In the genomic region with DNA sequence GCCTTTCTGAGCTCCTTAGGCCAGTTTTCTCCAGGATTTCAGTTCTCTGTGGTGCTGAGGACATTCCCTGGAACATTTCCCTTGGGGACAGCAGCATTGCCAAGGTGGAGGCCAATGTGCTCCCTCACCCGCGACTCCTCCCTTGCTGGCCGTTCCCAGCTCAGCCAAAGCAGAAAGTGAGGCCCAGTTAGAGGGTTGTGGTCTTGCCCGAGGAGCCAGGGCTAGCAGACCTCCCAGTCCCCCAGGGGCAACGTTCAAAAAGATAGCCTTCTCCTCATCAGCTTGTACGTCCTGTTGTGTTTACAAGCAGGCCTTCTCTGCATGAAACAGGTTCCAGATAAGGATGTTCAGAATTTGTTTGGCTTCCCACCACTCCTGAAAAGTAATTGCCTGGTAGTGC, we compare ENCODE assay signal across 9 cellular contexts.
DNase-seq lines count a peak whose midpoint lies in the region; ATAC-seq and TF ChIP-seq lines count a peak whose summit lies in the region.
"Had no signal": no experiment of that assay in that cellular context is flagged by ENCODE, and none has a peak within 500 bp of the region (broad histone marks: within the 10 kb centered on the region; RNA-seq: fewer than 3 reads in every experiment).

No MANE protein-coding gene starts in this region.

- H3K4me3 Mint-ChIP-seq in WTC11, result no peak overlapping the region
- no peak overlapping the region for H3K4me3 Mint-ChIP-seq in CD8-positive, alpha-beta T cell

- peak; percentile 20 for ATAC-seq in WTC11
- ATAC-seq in CD8-positive, alpha-beta T cell, result no peak

- POLR2A ChIA-PET in WTC11 (lab: Charles Lee), result no interaction called here
- POLR2A ChIA-PET in CD8-positive, alpha-beta T cell (lab: Charles Lee), result no interaction called here

- H3K4me3 ChIP-seq in CD8-positive, alpha-beta T cell (ENCODE audit: low read depth, low read length), result no peak overlapping the region

- H3K27me3 ChIP-seq in CD8-positive, alpha-beta T cell (ENCODE audit: insufficient read depth, low read length), result no peaks in the 10 kb centered on the region

- DNase-seq in H4 (ENCODE audit: low spot score), result peak; percentile 20
- DNase-seq in WTC11 (ENCODE audit: low spot score), result no peak
- DNase-seq in iris pigment epithelial cell (ENCODE audit: low read depth), result peak; percentile 28
- peak in 8 of 49 donors; percentile 16 to 38 (median 24) for DNase-seq in substantia nigra (lab: John Stamatoyannopoulos, UW)
- no peak for DNase-seq in 8988T
- DNase-seq in CD8-positive, alpha-beta T cell, result no peak
- DNase-seq in hepatic stellate cell (ENCODE audit: low spot score), result no peak
- DNase-seq in activated CD8-positive, alpha-beta memory T cell treated with anti-CD3 and anti-CD28 coated beads for 24 hours, result no peak
- DNase-seq: DND-41 had no signal

- H3K4me1 ChIP-seq in CD8-positive, alpha-beta T cell (ENCODE audit: insufficient read depth, low read length), result no peaks in the 10 kb centered on the region

- no peaks in the 10 kb centered on the region for H3K9me3 Mint-ChIP-seq in WTC11
- no peaks in the 10 kb centered on the region for H3K9me3 Mint-ChIP-seq in CD8-positive, alpha-beta T cell

- TF ChIP-seq CTCF in WTC11 (IDR thresholded peaks at IDR 0.05), result no peak
- no peak for TF ChIP-seq CTCF in CD8-positive, alpha-beta T cell (IDR thresholded peaks at IDR 0.05)

- CTCF ChIA-PET in WTC11 (lab: Charles Lee), result interaction anchor here (0.8 to 1.5 kb wide), 2 partner anchors 87 to 151 kb away, joined by 3 read pairs; no protein-coding TSS in a partner anchor
- CTCF ChIA-PET in CD8-positive, alpha-beta T cell (lab: Charles Lee), result no interaction called here

- peak overlapping the region; percentile 65 for H3K27ac ChIP-seq in substantia nigra (ENCODE audit: low read depth, low read length, poor library complexity, severe bottlenecking)
- H3K27ac ChIP-seq in CD8-positive, alpha-beta T cell (ENCODE audit: low read depth, low read length), result no peak overlapping the region

- intact Hi-C loops in CD8-positive, alpha-beta T cell (cut with DNase I, micrococcal nuclease), result no loop called here

- no peaks in the 10 kb centered on the region for H3K36me3 Mint-ChIP-seq in WTC11
- H3K36me3 Mint-ChIP-seq in CD8-positive, alpha-beta T cell, result no peaks in the 10 kb centered on the region

- no peak overlapping the region for H3K27ac Mint-ChIP-seq in WTC11
- H3K27ac Mint-ChIP-seq in CD8-positive, alpha-beta T cell, result no peak overlapping the region

- H3K36me3 ChIP-seq in CD8-positive, alpha-beta T cell (ENCODE audit: insufficient read depth, low read length), result no peaks in the 10 kb centered on the region

- H3K4me1 Mint-ChIP-seq in WTC11, result peaks cover 16% of the 10 kb centered on the region
- no peaks in the 10 kb centered on the region for H3K4me1 Mint-ChIP-seq in CD8-positive, alpha-beta T cell (ENCODE audit: low read depth)

- H3K9me3 ChIP-seq in CD8-positive, alpha-beta T cell (ENCODE audit: low read length), result no peaks in the 10 kb centered on the region

- H3K27me3 Mint-ChIP-seq in WTC11 (ENCODE audit: low read depth), result peaks cover 18% of the 10 kb centered on the region
- no peaks in the 10 kb centered on the region for H3K27me3 Mint-ChIP-seq in CD8-positive, alpha-beta T cell (ENCODE audit: low read depth)

TF ChIP-seq in WTC11, 78 proteins besides CTCF, POLR2A, EP300 and RAD21:
- TF ChIP-seq, protein P1, sequence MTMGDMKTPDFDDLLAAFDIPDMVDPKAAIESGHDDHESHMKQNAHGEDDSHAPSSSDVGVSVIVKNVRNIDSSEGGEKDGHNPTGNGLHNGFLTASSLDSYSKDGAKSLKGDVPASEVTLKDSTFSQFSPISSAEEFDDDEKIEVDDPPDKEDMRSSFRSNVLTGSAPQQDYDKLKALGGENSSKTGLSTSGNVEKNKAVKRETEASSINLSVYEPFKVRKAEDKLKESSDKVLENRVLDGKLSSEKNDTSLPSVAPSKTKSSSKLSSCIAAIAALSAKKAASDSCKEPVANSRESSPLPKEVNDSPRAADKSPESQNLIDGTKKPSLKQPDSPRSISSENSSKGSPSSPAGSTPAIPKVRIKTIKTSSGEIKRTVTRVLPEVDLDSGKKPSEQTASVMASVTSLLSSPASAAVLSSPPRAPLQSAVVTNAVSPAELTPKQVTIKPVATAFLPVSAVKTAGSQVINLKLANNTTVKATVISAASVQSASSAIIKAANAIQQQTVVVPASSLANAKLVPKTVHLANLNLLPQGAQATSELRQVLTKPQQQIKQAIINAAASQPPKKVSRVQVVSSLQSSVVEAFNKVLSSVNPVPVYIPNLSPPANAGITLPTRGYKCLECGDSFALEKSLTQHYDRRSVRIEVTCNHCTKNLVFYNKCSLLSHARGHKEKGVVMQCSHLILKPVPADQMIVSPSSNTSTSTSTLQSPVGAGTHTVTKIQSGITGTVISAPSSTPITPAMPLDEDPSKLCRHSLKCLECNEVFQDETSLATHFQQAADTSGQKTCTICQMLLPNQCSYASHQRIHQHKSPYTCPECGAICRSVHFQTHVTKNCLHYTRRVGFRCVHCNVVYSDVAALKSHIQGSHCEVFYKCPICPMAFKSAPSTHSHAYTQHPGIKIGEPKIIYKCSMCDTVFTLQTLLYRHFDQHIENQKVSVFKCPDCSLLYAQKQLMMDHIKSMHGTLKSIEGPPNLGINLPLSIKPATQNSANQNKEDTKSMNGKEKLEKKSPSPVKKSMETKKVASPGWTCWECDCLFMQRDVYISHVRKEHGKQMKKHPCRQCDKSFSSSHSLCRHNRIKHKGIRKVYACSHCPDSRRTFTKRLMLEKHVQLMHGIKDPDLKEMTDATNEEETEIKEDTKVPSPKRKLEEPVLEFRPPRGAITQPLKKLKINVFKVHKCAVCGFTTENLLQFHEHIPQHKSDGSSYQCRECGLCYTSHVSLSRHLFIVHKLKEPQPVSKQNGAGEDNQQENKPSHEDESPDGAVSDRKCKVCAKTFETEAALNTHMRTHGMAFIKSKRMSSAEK (CRISPR knock-in tag; IDR thresholded peaks at IDR 0.05; ENCODE audit: borderline replicate concordance), result no peak
- no peak for TF ChIP-seq ZNF423 (CRISPR knock-in tag; IDR thresholded peaks at IDR 0.05)
- TF ChIP-seq, protein P2, sequence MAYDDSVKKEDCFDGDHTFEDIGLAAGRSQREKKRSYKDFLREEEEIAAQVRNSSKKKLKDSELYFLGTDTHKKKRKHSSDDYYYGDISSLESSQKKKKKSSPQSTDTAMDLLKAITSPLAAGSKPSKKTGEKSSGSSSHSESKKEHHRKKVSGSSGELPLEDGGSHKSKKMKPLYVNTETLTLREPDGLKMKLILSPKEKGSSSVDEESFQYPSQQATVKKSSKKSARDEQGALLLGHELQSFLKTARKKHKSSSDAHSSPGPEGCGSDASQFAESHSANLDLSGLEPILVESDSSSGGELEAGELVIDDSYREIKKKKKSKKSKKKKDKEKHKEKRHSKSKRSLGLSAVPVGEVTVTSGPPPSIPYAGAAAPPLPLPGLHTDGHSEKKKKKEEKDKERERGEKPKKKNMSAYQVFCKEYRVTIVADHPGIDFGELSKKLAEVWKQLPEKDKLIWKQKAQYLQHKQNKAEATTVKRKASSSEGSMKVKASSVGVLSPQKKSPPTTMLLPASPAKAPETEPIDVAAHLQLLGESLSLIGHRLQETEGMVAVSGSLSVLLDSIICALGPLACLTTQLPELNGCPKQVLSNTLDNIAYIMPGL (CRISPR knock-in tag; IDR thresholded peaks at IDR 0.05), result no peak
- TF ChIP-seq NFE2L1 (CRISPR knock-in tag; IDR thresholded peaks at IDR 0.05), result no peak
- TF ChIP-seq, protein P3, sequence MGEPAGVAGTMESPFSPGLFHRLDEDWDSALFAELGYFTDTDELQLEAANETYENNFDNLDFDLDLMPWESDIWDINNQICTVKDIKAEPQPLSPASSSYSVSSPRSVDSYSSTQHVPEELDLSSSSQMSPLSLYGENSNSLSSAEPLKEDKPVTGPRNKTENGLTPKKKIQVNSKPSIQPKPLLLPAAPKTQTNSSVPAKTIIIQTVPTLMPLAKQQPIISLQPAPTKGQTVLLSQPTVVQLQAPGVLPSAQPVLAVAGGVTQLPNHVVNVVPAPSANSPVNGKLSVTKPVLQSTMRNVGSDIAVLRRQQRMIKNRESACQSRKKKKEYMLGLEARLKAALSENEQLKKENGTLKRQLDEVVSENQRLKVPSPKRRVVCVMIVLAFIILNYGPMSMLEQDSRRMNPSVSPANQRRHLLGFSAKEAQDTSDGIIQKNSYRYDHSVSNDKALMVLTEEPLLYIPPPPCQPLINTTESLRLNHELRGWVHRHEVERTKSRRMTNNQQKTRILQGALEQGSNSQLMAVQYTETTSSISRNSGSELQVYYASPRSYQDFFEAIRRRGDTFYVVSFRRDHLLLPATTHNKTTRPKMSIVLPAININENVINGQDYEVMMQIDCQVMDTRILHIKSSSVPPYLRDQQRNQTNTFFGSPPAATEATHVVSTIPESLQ (CRISPR knock-in tag; IDR thresholded peaks at IDR 0.05), result no peak
- TF ChIP-seq RELA (CRISPR knock-in tag; IDR thresholded peaks at IDR 0.05; ENCODE audit: borderline replicate concordance), result no peak

Comparison
In these comparisons a context has a peak if more than half of its experiments do, and no peak if none do; other contexts are left out.
1. DNase-seq: peak in H4 (single experiment) and iris pigment epithelial cell (single experiment); none in WTC11 (single experiment), 8988T (single experiment), CD8-positive, alpha-beta T cell (0 of 7), hepatic stellate cell (single experiment) and activated CD8-positive, alpha-beta memory T cell treated with anti-CD3 and anti-CD28 coated beads for 24 hours (single experiment).